11 cellular contexts compared by ENCODE assay signal in genomic region chr14:23640524-23641141, GRCh38.
DNase-seq lines count a peak whose midpoint lies in the region; ATAC-seq and TF ChIP-seq lines count a peak whose summit lies in the region.
"Had no signal": no experiment of that assay in that cellular context is flagged by ENCODE, and none has a peak within 500 bp of the region (broad histone marks: within the 10 kb centered on the region; RNA-seq: fewer than 3 reads in every experiment).

No MANE protein-coding gene starts in this region.

- peaks cover 7% of the 10 kb centered on the region for H3K4me1 Mint-ChIP-seq in nephron progenitor cell
- H3K4me1 Mint-ChIP-seq: naive B cell, T-helper 17 cell had no signal

- H3K27me3 Mint-ChIP-seq in nephron progenitor cell (ENCODE audit: low read depth, poor library complexity): peaks cover 22% of the 10 kb centered on the region

- no peaks in the 10 kb centered on the region for H3K36me3 Mint-ChIP-seq in nephron progenitor cell (ENCODE audit: low read depth)
- H3K36me3 Mint-ChIP-seq: naive B cell had no signal

- H3K9me3 Mint-ChIP-seq in nephron progenitor cell: peaks cover 18% of the 10 kb centered on the region

- H3K4me3 ChIP-seq in choroid plexus epithelial cell (ENCODE audit: low read depth, low read length): no peak overlapping the region

- no peak for ATAC-seq in HG03139 (IDR thresholded peaks at IDR 0.05; ENCODE audit: unreplicated experiment)
- ATAC-seq in HG03159 (IDR thresholded peaks at IDR 0.05; ENCODE audit: unreplicated experiment): no peak
- ATAC-seq: T-helper 17 cell had no signal

- peak; percentile 91 for DNase-seq in EH (ENCODE audit: low read depth)
- peak; percentile 77 for DNase-seq in NCI-H2196 (lab: John Stamatoyannopoulos, UW; ENCODE audit: unreplicated experiment)
- DNase-seq in choroid plexus epithelial cell (ENCODE audit: low read depth): peak; percentile 93
- peak; percentile 38 for DNase-seq in nephron progenitor cell
- no peak for DNase-seq in NCI-H1436 treated with DMSO at 0.1 percent for 48 hours (lab: John Stamatoyannopoulos, UW)
- no peak for DNase-seq in effector CD8-positive, alpha-beta T cell (lab: John Stamatoyannopoulos, UW)
- DNase-seq: naive B cell; stimulated activated naive CD4-positive, alpha-beta T cell treated with Interleukin-2 at 50 U/mL for 16 hours; T-helper 17 cell had no signal

- no peak for TF ChIP-seq CTCF in choroid plexus epithelial cell (conservative IDR thresholded peaks at IDR 0.05; ENCODE audit: low read depth, low read length)
- TF ChIP-seq CTCF in nephron progenitor cell (IDR thresholded peaks at IDR 0.05): no peak

- H3K4me3 Mint-ChIP-seq in nephron progenitor cell: no peak overlapping the region
- H3K4me3 Mint-ChIP-seq: naive B cell, T-helper 17 cell had no signal

- no peak overlapping the region for H3K27ac Mint-ChIP-seq in nephron progenitor cell
- H3K27ac Mint-ChIP-seq: naive B cell, T-helper 17 cell had no signal

Comparison
In these comparisons a context has a peak if more than half of its experiments do, and no peak if none do; other contexts are left out.
1. DNase-seq: peak in EH (single experiment), NCI-H2196 (single experiment), choroid plexus epithelial cell (single experiment) and nephron progenitor cell (single experiment); none in NCI-H1436 treated with DMSO at 0.1 percent for 48 hours (single experiment) and effector CD8-positive, alpha-beta T cell (single experiment).